Comparison of ENCODE assay signal across 15 cellular contexts in genomic region chr15:68597581-68597980, GRCh38. TPM values are rescaled to one million over a fixed set of nuclear protein-coding genes. Genes with fewer than 3 reads are reported as not detected.
"Had no signal": no experiment of that assay in that cellular context is flagged by ENCODE, and none has a peak within 500 bp of the region (broad histone marks: within the 10 kb centered on the region; RNA-seq: fewer than 3 reads in every experiment).

No MANE protein-coding gene starts in this region.

- DNase-seq: activated CD4-positive, alpha-beta T cell treated with anti-CD3 and anti-CD28 coated beads, Interleukin-2, amount 10 ng/mL, durations not matched to agents 7 days and 5 days; activated CD4-positive, CD25-positive, alpha-beta regulatory T cell; activated CD8-positive, alpha-beta memory T cell treated with anti-CD3 and anti-CD28 coated beads for 24 hours; activated naive CD4-positive, alpha-beta T cell treated with anti-CD3 and anti-CD28 coated beads for 36 hours; cerebellar nuclear complex; stimulated activated CD4-positive, alpha-beta T cell treated with anti-CD3 and anti-CD28 coated beads, Interleukin-12 subunit alpha, Interleukin-12 subunit beta, amount 100 ng/mL, for 4 hours; stimulated activated CD4-positive, alpha-beta T cell treated with anti-CD3 and anti-CD28 coated beads, Interleukin-2, amount 100 ng/mL, for 48 hours; stimulated activated naive CD8-positive, alpha-beta T cell treated with anti-CD3 and anti-CD28 coated beads, Interleukin-15, Interleukin-2, amounts not matched to agents 100 U/mL and 50 U/mL, for 24 hours had no signal

- H3K4me3 ChIP-seq: body of pancreas, gastroesophageal sphincter, prostate gland, right lobe of liver, thoracic aorta, vagina had no signal

- H3K9me3 Mint-ChIP-seq: activated CD4-positive, alpha-beta T cell treated with anti-CD3 and anti-CD28 coated beads, Interleukin-2, amount 10 ng/mL, durations not matched to agents 7 days and 5 days; activated naive CD4-positive, alpha-beta T cell treated with anti-CD3 and anti-CD28 coated beads for 36 hours had no signal

- H3K4me1 ChIP-seq: body of pancreas, prostate gland, right lobe of liver had no signal

- H3K4me3 Mint-ChIP-seq: activated CD4-positive, alpha-beta T cell treated with anti-CD3 and anti-CD28 coated beads, Interleukin-2, amount 10 ng/mL, durations not matched to agents 7 days and 5 days; activated naive CD4-positive, alpha-beta T cell treated with anti-CD3 and anti-CD28 coated beads for 36 hours had no signal

- H3K27ac ChIP-seq: prostate gland, right lobe of liver had no signal

- H3K27me3 ChIP-seq: body of pancreas, right lobe of liver, vagina had no signal

- ATAC-seq: stimulated activated naive CD8-positive, alpha-beta T cell treated with anti-CD3 and anti-CD28 coated beads, Interleukin-15, Interleukin-2, amounts not matched to agents 100 U/mL and 50 U/mL, for 24 hours had no signal

- H3K4me1 Mint-ChIP-seq: activated CD4-positive, alpha-beta T cell treated with anti-CD3 and anti-CD28 coated beads, Interleukin-2, amount 10 ng/mL, durations not matched to agents 7 days and 5 days had no signal

- H3K36me3 ChIP-seq: gastroesophageal sphincter, prostate gland, right lobe of liver, thoracic aorta, vagina had no signal

- H3K9me3 ChIP-seq: body of pancreas, gastroesophageal sphincter, prostate gland, right lobe of liver, thoracic aorta, vagina had no signal

- H3K27ac Mint-ChIP-seq: activated CD4-positive, alpha-beta T cell treated with anti-CD3 and anti-CD28 coated beads, Interleukin-2, amount 10 ng/mL, durations not matched to agents 7 days and 5 days; activated naive CD4-positive, alpha-beta T cell treated with anti-CD3 and anti-CD28 coated beads for 36 hours had no signal

RNA-seq across cellular contexts. Expression of gene CORO2B, which starts 18.8 kb away (rescaled TPM):
- total RNA-seq: activated CD4-positive, alpha-beta T cell treated with anti-CD3 and anti-CD28 coated beads, Interleukin-2, amount 10 ng/mL, durations not matched to agents 7 days and 5 days; activated naive CD4-positive, alpha-beta T cell treated with anti-CD3 and anti-CD28 coated beads for 36 hours; T-helper 2 cell treated with Interferon-gamma antibody and Interleukin-4, amounts not matched to agents 100 ng/mL and 5 ng/mL, for 36 hours had no signal
